In the genomic region with DNA sequence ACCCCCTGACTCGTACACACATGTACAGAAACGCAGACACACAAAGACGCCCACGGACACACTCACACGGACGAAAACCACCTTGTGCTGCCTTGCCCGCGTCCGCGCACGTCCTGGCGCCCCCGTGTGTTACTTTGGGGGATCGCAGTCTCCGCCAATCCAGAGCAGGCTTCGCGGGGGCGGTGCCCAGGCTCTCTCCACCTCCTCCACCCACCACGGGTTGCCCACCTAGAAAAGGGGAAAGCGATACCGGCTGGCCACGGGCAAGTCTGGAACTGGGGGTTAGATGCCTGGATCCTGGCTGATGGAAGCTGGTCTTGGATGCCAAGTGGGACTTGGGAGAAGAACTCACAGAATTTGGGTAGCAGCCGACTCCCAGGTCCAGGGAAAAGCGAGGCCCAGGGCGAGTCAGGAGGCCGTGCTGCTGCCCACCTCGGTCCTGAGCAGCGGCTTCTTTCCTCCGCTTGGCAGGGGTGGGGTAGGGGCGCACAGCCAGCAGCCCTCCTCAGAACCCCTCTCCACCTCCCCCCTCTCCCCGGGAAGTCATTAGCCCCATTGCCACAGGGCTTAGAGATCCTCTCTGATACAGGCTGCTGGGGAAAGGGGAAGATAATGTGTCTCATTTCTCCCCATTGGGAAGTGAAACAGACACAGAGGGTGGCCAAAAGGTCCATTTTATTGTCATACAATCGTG, we compare ENCODE assay signal across 8 cellular contexts. TPM values are rescaled to one million over a fixed set of nuclear protein-coding genes. Genes with fewer than 3 reads are reported as not detected.
DNase-seq lines count a peak whose midpoint lies in the region; ATAC-seq lines count a peak whose summit lies in the region.

No MANE protein-coding gene starts in this region.

- peaks cover 49% of the 10 kb centered on the region for H3K4me1 Mint-ChIP-seq in activated naive CD8-positive, alpha-beta T cell treated with anti-CD3 and anti-CD28 coated beads, Interleukin-2, amount 10 ng/mL, durations not matched to agents 7 days and 5 days

- POLR2A ChIA-PET in activated naive CD8-positive, alpha-beta T cell treated with anti-CD3 and anti-CD28 coated beads, Interleukin-2, amount 10 ng/mL, durations not matched to agents 7 days and 5 days (lab: Charles Lee): interaction anchor here (1.2 to 2.1 kb wide), 2 partner anchors 26 to 27 kb away, joined by 3 to 7 read pairs; no protein-coding TSS in a partner anchor

- in situ Hi-C loops in G401 (cut with HindIII; ENCODE audit: low sequenced_read_pairs): loop anchor here (10.0 kb wide), 1 partner anchor 105 kb away; no protein-coding TSS in a partner anchor

- H3K36me3 Mint-ChIP-seq in activated naive CD8-positive, alpha-beta T cell treated with anti-CD3 and anti-CD28 coated beads, Interleukin-2, amount 10 ng/mL, durations not matched to agents 7 days and 5 days: peaks cover 2% of the 10 kb centered on the region

- no peak overlapping the region for H3K27ac Mint-ChIP-seq in activated naive CD8-positive, alpha-beta T cell treated with anti-CD3 and anti-CD28 coated beads, Interleukin-2, amount 10 ng/mL, durations not matched to agents 7 days and 5 days

- peak overlapping the region; percentile 56 for H3K4me3 Mint-ChIP-seq in activated naive CD8-positive, alpha-beta T cell treated with anti-CD3 and anti-CD28 coated beads, Interleukin-2, amount 10 ng/mL, durations not matched to agents 7 days and 5 days

- no peaks in the 10 kb centered on the region for H3K9me3 Mint-ChIP-seq in activated naive CD8-positive, alpha-beta T cell treated with anti-CD3 and anti-CD28 coated beads, Interleukin-2, amount 10 ng/mL, durations not matched to agents 7 days and 5 days

- intact Hi-C loops in left ventricle myocardium superior (cut with micrococcal nuclease) (no loop called here), sciatic nerve (cut with DNase I) (no loop called here)

- ATAC-seq in activated naive CD8-positive, alpha-beta T cell treated with anti-CD3 and anti-CD28 coated beads, Interleukin-2, amount 10 ng/mL, durations not matched to agents 7 days and 5 days (ENCODE audit: low read depth): peak; percentile 35
- peak; percentile 50 for ATAC-seq in left ventricle myocardium superior
- ATAC-seq in sciatic nerve: peak; percentile 51
- no peak for ATAC-seq in GM18520 (IDR thresholded peaks at IDR 0.05; ENCODE audit: unreplicated experiment)
- no peak for ATAC-seq in GM19035 (IDR thresholded peaks at IDR 0.05; ENCODE audit: unreplicated experiment)

- DNase-seq in G401 (ENCODE audit: low spot score) (peak; percentile 63), Kasumi-1 (lab: John Stamatoyannopoulos, UW) (peak; percentile 25 to 52), T-helper 1 cell (peak; percentile 56 to 72 (median 68)), left ventricle myocardium superior (peak; percentile 79), sciatic nerve (ENCODE audit: low spot score) (peak; percentile 81)
- DNase-seq in activated naive CD8-positive, alpha-beta T cell treated with anti-CD3 and anti-CD28 coated beads, Interleukin-2, amount 10 ng/mL, durations not matched to agents 7 days and 5 days: peak; percentile 90

- peaks cover 89% of the 10 kb centered on the region for H3K27me3 Mint-ChIP-seq in activated naive CD8-positive, alpha-beta T cell treated with anti-CD3 and anti-CD28 coated beads, Interleukin-2, amount 10 ng/mL, durations not matched to agents 7 days and 5 days

RNA-seq across cellular contexts. Expression of gene VGF, which starts 4.6 kb away (rescaled TPM):
- 122 and 148 TPM in 2 replicates for total RNA-seq in G401 (2014; rRNA removed; shearing (Covaris generic))
- total RNA-seq in activated naive CD8-positive, alpha-beta T cell treated with anti-CD3 and anti-CD28 coated beads, Interleukin-2, amount 10 ng/mL, durations not matched to agents 7 days and 5 days: under 1 TPM; 0.14 to 0.17 TPM
- total RNA-seq in left ventricle myocardium superior: not detected
- total RNA-seq in sciatic nerve: not detected

RNA-seq across cellular contexts. Expression of gene NAT16, which starts 10.1 kb away (rescaled TPM):
- total RNA-seq in G401 (2014; rRNA removed; shearing (Covaris generic)): 1.2 TPM in 1 of 2 replicates, not detected in the other
- not detected for total RNA-seq in activated naive CD8-positive, alpha-beta T cell treated with anti-CD3 and anti-CD28 coated beads, Interleukin-2, amount 10 ng/mL, durations not matched to agents 7 days and 5 days
- total RNA-seq in left ventricle myocardium superior (not detected), sciatic nerve (not detected)

RNA-seq across cellular contexts. Expression of gene AP1S1, which starts 15.7 kb away (rescaled TPM):
- total RNA-seq in G401 (2014; rRNA removed; shearing (Covaris generic)): 211 and 215 TPM in 2 replicates
- 10 to 100 TPM; 34.1 to 44.0 TPM for total RNA-seq in activated naive CD8-positive, alpha-beta T cell treated with anti-CD3 and anti-CD28 coated beads, Interleukin-2, amount 10 ng/mL, durations not matched to agents 7 days and 5 days
- total RNA-seq in left ventricle myocardium superior: 11.8 TPM
- total RNA-seq in sciatic nerve: 22.1 TPM

RNA-seq across cellular contexts. Expression of gene MOGAT3, which starts 30.9 kb away (rescaled TPM):
- total RNA-seq in G401 (2014; rRNA removed; shearing (Covaris generic)): not detected in 2 replicates
- total RNA-seq in activated naive CD8-positive, alpha-beta T cell treated with anti-CD3 and anti-CD28 coated beads, Interleukin-2, amount 10 ng/mL, durations not matched to agents 7 days and 5 days: not detected
- total RNA-seq in left ventricle myocardium superior: not detected
- not detected for total RNA-seq in sciatic nerve

RNA-seq across cellular contexts. Expression of gene SERPINE1, which starts 43.1 kb away (rescaled TPM):
- total RNA-seq in G401 (2014; rRNA removed; shearing (Covaris generic)): 103 and 113 TPM in 2 replicates
- under 1 TPM; 0.44 to 0.51 TPM for total RNA-seq in activated naive CD8-positive, alpha-beta T cell treated with anti-CD3 and anti-CD28 coated beads, Interleukin-2, amount 10 ng/mL, durations not matched to agents 7 days and 5 days
- total RNA-seq in left ventricle myocardium superior (1.3 TPM), sciatic nerve (7.0 TPM)

Comparison
In these comparisons a context has a peak if more than half of its experiments do, and no peak if none do; other contexts are left out.
1. DNase-seq: peak in every context shown above with its lines; median percentile 90 in activated naive CD8-positive, alpha-beta T cell treated with anti-CD3 and anti-CD28 coated beads, Interleukin-2, amount 10 ng/mL, durations not matched to agents 7 days and 5 days; 81 in sciatic nerve; 79 in left ventricle myocardium superior; 68 in T-helper 1 cell; 63 in G401; 38 in Kasumi-1.
2. ATAC-seq: peak in activated naive CD8-positive, alpha-beta T cell treated with anti-CD3 and anti-CD28 coated beads, Interleukin-2, amount 10 ng/mL, durations not matched to agents 7 days and 5 days (single experiment), left ventricle myocardium superior (single experiment) and sciatic nerve (single experiment); none in GM18520 (single experiment) and GM19035 (single experiment).
3. RNA of gene VGF, which starts 4.6 kb away (total RNA-seq): 122 to 148 TPM in G401; 0.14 to 0.17 TPM in activated naive CD8-positive, alpha-beta T cell treated with anti-CD3 and anti-CD28 coated beads, Interleukin-2, amount 10 ng/mL, durations not matched to agents 7 days and 5 days, not detected in sciatic nerve (single experiment) and not detected in left ventricle myocardium superior (single experiment); every median in the first group is over 100 times any median in the second.